In genomic region chr21:45617021-45617930, GRCh38 we compare ENCODE assay signal across 1 cellular context.
TF ChIP-seq lines count a peak whose summit lies in the region.

No MANE protein-coding gene starts in this region.

TF ChIP-seq in K562, 482 proteins besides CTCF, POLR2A, EP300 and RAD21 (continued from another document):
- TF ChIP-seq ZNF449 (CRISPR knock-in tag; IDR thresholded peaks at IDR 0.05): no peak
- TF ChIP-seq ZNF398 (CRISPR knock-in tag; IDR thresholded peaks at IDR 0.05): no peak
- TF ChIP-seq ZNF655 (CRISPR knock-in tag; IDR thresholded peaks at IDR 0.05): no peak
- no peak for TF ChIP-seq CREM (IDR thresholded peaks at IDR 0.05; ENCODE audit: low read depth)
- TF ChIP-seq HBP1 (CRISPR knock-in tag; IDR thresholded peaks at IDR 0.05): no peak
- TF ChIP-seq RB1 (IDR thresholded peaks at IDR 0.05; ENCODE audit: low read depth): no peak
